8 cellular contexts compared by ENCODE assay signal in genomic region chr1:23530089-23530749, GRCh38. TPM values are rescaled to one million over a fixed set of nuclear protein-coding genes. Genes with fewer than 3 reads are reported as not detected.
DNase-seq lines count a peak whose midpoint lies in the region; ATAC-seq and TF ChIP-seq lines count a peak whose summit lies in the region.

No MANE protein-coding gene starts in this region.

- TF ChIP-seq CTCF in gastroesophageal sphincter (IDR thresholded peaks at IDR 0.05) (no peak), spleen (IDR thresholded peaks at IDR 0.05 in 8 of 11, conservative IDR thresholded peaks at IDR 0.05 in 3 of 11) (no peak)

- TF ChIP-seq POLR2A in gastroesophageal sphincter (IDR thresholded peaks at IDR 0.05) (no peak), spleen (IDR thresholded peaks at IDR 0.05) (no peak)

- peak overlapping the region; percentile 50 to 90 (median 76) for H3K4me3 Mint-ChIP-seq in T-cell

- no peaks in the 10 kb centered on the region for H3K36me3 ChIP-seq in gastroesophageal sphincter
- H3K36me3 ChIP-seq in spleen = no peaks in the 10 kb centered on the region

- intact Hi-C loops in spleen (cut with DNase I; ENCODE audit: low total_unique reads) = no loop called here

- H3K27ac Mint-ChIP-seq in T-cell = peak overlapping the region; percentile 95 to 99

- CTCF ChIA-PET in T-cell (lab: Charles Lee) = interaction anchor here in 1 of 2 donors (1.5 to 6.6 kb wide), 4 partner anchors 9 to 32 kb away, joined by 7 to 52 read pairs (median 17); no protein-coding TSS in a partner anchor

- H3K4me3 ChIP-seq in gastroesophageal sphincter = peak overlapping the region; percentile 28 to 57
- H3K4me3 ChIP-seq in spleen = peak overlapping the region; percentile 31 to 84 (median 60)

- H3K36me3 Mint-ChIP-seq in T-cell = no peaks in the 10 kb centered on the region

- POLR2A ChIA-PET in T-cell (lab: Charles Lee) = interaction anchor here in 1 of 2 donors (0.6 kb wide), 1 partner anchor 106 kb away, joined by 4 read pairs; no protein-coding TSS in a partner anchor

- no peak for TF ChIP-seq EP300 in gastroesophageal sphincter (IDR thresholded peaks at IDR 0.05)

- H3K27me3 Mint-ChIP-seq in T-cell = no peaks in the 10 kb centered on the region

- H3K27ac ChIP-seq in gastroesophageal sphincter = no peak overlapping the region
- H3K27ac ChIP-seq in spleen = peak overlapping the region in 6 of 8 donors; percentile 69 to 92 (median 84)

- H3K27me3 ChIP-seq in gastroesophageal sphincter = peaks cover 52% of the 10 kb centered on the region
- H3K27me3 ChIP-seq in spleen (replicated peaks in 1 of 7) = peaks cover 0 to 31% (median 0%) of the 10 kb centered on the region in 7 donors

- no CpG with 5 or more reads among the region's 23 CpGs for WGBS in gastroesophageal sphincter (ENCODE audit: low coverage in 1 of 2), 2 donors
- WGBS in spleen, 5 donors = 3 to 17% (median 7%) methylated on average over 7 to 23 of the region's 23 CpGs

- H3K9me3 ChIP-seq in gastroesophageal sphincter (no peaks in the 10 kb centered on the region), spleen (no peaks in the 10 kb centered on the region)

- H3K4me1 ChIP-seq in gastroesophageal sphincter (peaks cover 7 to 39% (median 27%) of the 10 kb centered on the region in 3 donors), spleen (peaks cover 31 to 93% (median 88%) of the 10 kb centered on the region in 6 donors)

- peak; percentile 58 for DNase-seq in stimulated activated CD4-positive, alpha-beta T cell treated with anti-CD3 and anti-CD28 coated beads, Interleukin-15, amount 100 ng/mL, for 24 hours
- no peak for DNase-seq in stimulated activated CD4-positive, alpha-beta T cell treated with anti-CD3 and anti-CD28 coated beads, Interleukin-4, amount 100 ng/mL, for 4 hours
- DNase-seq in T-cell (peak in 1 of 34 experiments; percentile 16), spleen (no peak), HPDE6-E6E7 (ENCODE audit: extremely low spot score) (no peak), nucleus accumbens (lab: John Stamatoyannopoulos, UW) (no peak)

- peaks cover 76 to 90% (median 78%) of the 10 kb centered on the region in 3 donors for H3K4me1 Mint-ChIP-seq in T-cell

- H3K9me3 Mint-ChIP-seq in T-cell = no peaks in the 10 kb centered on the region

- ATAC-seq in T-cell (replicated peaks in 1 of 4) (no peak), gastroesophageal sphincter (no peak), HG03571 (IDR thresholded peaks at IDR 0.05; ENCODE audit: unreplicated experiment) (no peak)

RNA-seq across cellular contexts. Expression of gene E2F2, which starts 0.8 kb away (rescaled TPM):
- total RNA-seq in T-cell (1 to 10 TPM; 1.7 to 3.1 (median 2.5) TPM), gastroesophageal sphincter (under 1 TPM in 2 of 4 donors, not detected in 2; 0.08 to 0.17 TPM), spleen (10 to 100 TPM in 2 of 7 donors, 1 to 10 TPM in 5; 3.4 to 18.9 (median 8.4) TPM)
- polyA plus RNA-seq in spleen = 1 to 10 TPM in 2 of 3 donors, under 1 TPM in 1; 0.89 to 2.3 (median 1.5) TPM

RNA-seq across cellular contexts. Expression of gene ID3, which starts 29.1 kb away (rescaled TPM):
- total RNA-seq in T-cell = 10 to 100 TPM; 20.7 to 99.7 (median 81.3) TPM
- total RNA-seq in gastroesophageal sphincter = 100 to 1,000 TPM; 144 to 270 (median 221) TPM
- total RNA-seq in spleen = 100 to 1,000 TPM in 1 of 7 donors, 10 to 100 TPM in 6; 49.5 to 122 (median 65.4) TPM
- 100 to 1,000 TPM in 2 of 3 donors, 10 to 100 TPM in 1; 59.8 to 118 (median 109) TPM for polyA plus RNA-seq in spleen

RNA-seq across cellular contexts. Expression of gene ASAP3, which starts 46.2 kb away (rescaled TPM):
- total RNA-seq in T-cell = 1 to 10 TPM; 1.2 to 2.8 (median 2.1) TPM
- 10 to 100 TPM; 21.3 to 37.7 (median 31.0) TPM for total RNA-seq in gastroesophageal sphincter
- 10 to 100 TPM in 4 of 7 donors, 1 to 10 TPM in 3; 7.7 to 13.8 (median 10.5) TPM for total RNA-seq in spleen
- 1 to 10 TPM; 2.9 to 7.4 (median 3.0) TPM for polyA plus RNA-seq in spleen

Comparison
In these comparisons a context has a peak if more than half of its experiments do, and no peak if none do; other contexts are left out.
1. H3K27ac ChIP-seq: peak in spleen (6 of 8); none in gastroesophageal sphincter (0 of 4).